Comparison of ENCODE assay signal across 29 cellular contexts in genomic region chr16:70766176-70766575, GRCh38.
"Had no signal": no experiment of that assay in that cellular context is flagged by ENCODE, and none has a peak within 500 bp of the region (broad histone marks: within the 10 kb centered on the region; RNA-seq: fewer than 3 reads in every experiment).

No MANE protein-coding gene starts in this region.

- H3K36me3 Mint-ChIP-seq: activated naive CD4-positive, alpha-beta T cell treated with anti-CD3 and anti-CD28 coated beads, Interleukin-2, amount 50 U/mL, for 24 hours; activated naive CD8-positive, alpha-beta T cell treated with anti-CD3 and anti-CD28 coated beads, Interleukin-2, amount 10 ng/mL, durations not matched to agents 7 days and 5 days had no signal

- H3K9ac ChIP-seq: KMS-11 had no signal

- H3K4me2 ChIP-seq: KMS-11 had no signal

- H3K4me1 ChIP-seq: breast epithelium, Peyer's patch had no signal

- H3K27me3 ChIP-seq: ascending aorta, breast epithelium, Peyer's patch, SJCRH30 had no signal

- DNase-seq: activated CD4-positive, alpha-beta T cell treated with anti-CD3 and anti-CD28 coated beads, Interleukin-2, amount 10 ng/mL, durations not matched to agents 24 days and 14 days; activated CD4-positive, alpha-beta T cell treated with anti-CD3 and anti-CD28 coated beads, Interleukin-2, amount 50 U/mL, for 4 hours; activated CD8-positive, alpha-beta T cell treated with anti-CD3 and anti-CD28 coated beads for 36 hours; activated effector memory CD4-positive, alpha-beta T cell treated with anti-CD3 and anti-CD28 coated beads, Interleukin-2, amount 50 U/mL, for 16 hours; activated naive CD4-positive, alpha-beta T cell; activated naive CD8-positive, alpha-beta T cell treated with anti-CD3 and anti-CD28 coated beads, Interleukin-2, amount 10 ng/mL, durations not matched to agents 7 days and 5 days; activated T-cell treated with anti-CD3 and anti-CD28 coated beads, Interleukin-2, amount 50 U/mL, for 1 hour; activated T-cell treated with anti-CD3 and anti-CD28 coated beads, Interleukin-2, amount 50 U/mL, for 72 hours; amygdala; MM.1S; MV-4-11; NCI-H1092; NCI-H1436 treated with DMSO at 0.1 percent for 48 hours; NCI-H1694 treated with DMSO at 0.1 percent for 48 hours; NCI-H2029; NCI-H345; NCI-H524 treated with DMSO at 0.1 percent for 48 hours; PC-3; Peyer's patch; RPMI8226; SHP77 had no signal

- ATAC-seq: activated CD8-positive, alpha-beta T cell treated with anti-CD3 and anti-CD28 coated beads for 36 hours; activated T-cell treated with anti-CD3 and anti-CD28 coated beads, Interleukin-2, amount 50 U/mL, for 72 hours; activated T-helper 17 cell treated with anti-CD3 and anti-CD28 coated beads, Interleukin-2, amount 50 U/mL, for 72 hours; PC-3 had no signal

- H3K27ac ChIP-seq: ascending aorta, breast epithelium, KMS-11, Peyer's patch, SJCRH30, SK-N-MC had no signal

- H3K9me3 ChIP-seq: ascending aorta, breast epithelium, Peyer's patch, SJCRH30 had no signal

- H3K27me3 Mint-ChIP-seq: activated CD4-positive, alpha-beta T cell treated with anti-CD3 and anti-CD28 coated beads, Interleukin-2, amount 10 ng/mL, durations not matched to agents 24 days and 14 days; activated CD8-positive, alpha-beta T cell treated with anti-CD3 and anti-CD28 coated beads for 36 hours; activated naive CD4-positive, alpha-beta T cell treated with anti-CD3 and anti-CD28 coated beads, Interleukin-2, amount 50 U/mL, for 24 hours; activated naive CD8-positive, alpha-beta T cell treated with anti-CD3 and anti-CD28 coated beads, Interleukin-2, amount 10 ng/mL, durations not matched to agents 7 days and 5 days; activated T-helper 17 cell treated with anti-CD3 and anti-CD28 coated beads, Interleukin-2, amount 50 U/mL, for 72 hours had no signal

- H3K4me3 ChIP-seq: ascending aorta, breast epithelium, Peyer's patch, SJCRH30, SK-N-MC had no signal

- H3K4me3 Mint-ChIP-seq: activated CD4-positive, alpha-beta T cell treated with anti-CD3 and anti-CD28 coated beads, Interleukin-2, amount 10 ng/mL, durations not matched to agents 24 days and 14 days; activated CD8-positive, alpha-beta T cell treated with anti-CD3 and anti-CD28 coated beads for 36 hours; activated naive CD4-positive, alpha-beta T cell treated with anti-CD3 and anti-CD28 coated beads, Interleukin-2, amount 50 U/mL, for 24 hours; activated naive CD8-positive, alpha-beta T cell treated with anti-CD3 and anti-CD28 coated beads, Interleukin-2, amount 10 ng/mL, durations not matched to agents 7 days and 5 days; activated T-cell treated with anti-CD3 and anti-CD28 coated beads, Interleukin-2, amount 50 U/mL, for 72 hours; activated T-helper 17 cell treated with anti-CD3 and anti-CD28 coated beads, Interleukin-2, amount 50 U/mL, for 72 hours; T-helper 2 cell treated with Interferon-gamma antibody and Interleukin-4, amounts not matched to agents 5 μg/mL and 100 μg/mL, for 36 hours had no signal

- H3K36me3 ChIP-seq: breast epithelium, SJCRH30 had no signal

- H3K9me3 Mint-ChIP-seq: activated CD4-positive, alpha-beta T cell treated with anti-CD3 and anti-CD28 coated beads, Interleukin-2, amount 10 ng/mL, durations not matched to agents 24 days and 14 days; activated CD8-positive, alpha-beta T cell treated with anti-CD3 and anti-CD28 coated beads for 36 hours; activated naive CD4-positive, alpha-beta T cell treated with anti-CD3 and anti-CD28 coated beads, Interleukin-2, amount 50 U/mL, for 24 hours; activated naive CD8-positive, alpha-beta T cell treated with anti-CD3 and anti-CD28 coated beads, Interleukin-2, amount 10 ng/mL, durations not matched to agents 7 days and 5 days; activated T-cell treated with anti-CD3 and anti-CD28 coated beads, Interleukin-2, amount 50 U/mL, for 72 hours; activated T-helper 17 cell treated with anti-CD3 and anti-CD28 coated beads, Interleukin-2, amount 50 U/mL, for 72 hours; T-helper 2 cell treated with Interferon-gamma antibody and Interleukin-4, amounts not matched to agents 5 μg/mL and 100 μg/mL, for 36 hours had no signal

- H3K4me1 Mint-ChIP-seq: activated naive CD4-positive, alpha-beta T cell treated with anti-CD3 and anti-CD28 coated beads, Interleukin-2, amount 50 U/mL, for 24 hours; activated T-helper 17 cell treated with anti-CD3 and anti-CD28 coated beads, Interleukin-2, amount 50 U/mL, for 72 hours had no signal

- H3K27ac Mint-ChIP-seq: activated CD4-positive, alpha-beta T cell treated with anti-CD3 and anti-CD28 coated beads, Interleukin-2, amount 10 ng/mL, durations not matched to agents 24 days and 14 days; activated CD8-positive, alpha-beta T cell treated with anti-CD3 and anti-CD28 coated beads for 36 hours; activated naive CD4-positive, alpha-beta T cell treated with anti-CD3 and anti-CD28 coated beads, Interleukin-2, amount 50 U/mL, for 24 hours; activated naive CD8-positive, alpha-beta T cell treated with anti-CD3 and anti-CD28 coated beads, Interleukin-2, amount 10 ng/mL, durations not matched to agents 7 days and 5 days; activated T-cell treated with anti-CD3 and anti-CD28 coated beads, Interleukin-2, amount 50 U/mL, for 72 hours; activated T-helper 17 cell treated with anti-CD3 and anti-CD28 coated beads, Interleukin-2, amount 50 U/mL, for 72 hours; T-helper 2 cell treated with Interferon-gamma antibody and Interleukin-4, amounts not matched to agents 5 μg/mL and 100 μg/mL, for 36 hours had no signal
